ENCODE assay signal across 19 cellular contexts in genomic region chr6:148831531-148831930, GRCh38.
A peak's percentile ranks its signal among the peaks of the same experiment; 100 is the strongest.
DNase-seq lines count a peak whose midpoint lies in the region; ATAC-seq and TF ChIP-seq lines count a peak whose summit lies in the region.
"Had no signal": no experiment of that assay in that cellular context is flagged by ENCODE, and none has a peak within 500 bp of the region (broad histone marks: within the 10 kb centered on the region; RNA-seq: fewer than 3 reads in every experiment).

No MANE protein-coding gene starts in this region.

- DNase-seq in activated CD8-positive, alpha-beta memory T cell treated with anti-CD3 and anti-CD28 coated beads, Interleukin-2, amount 10 ng/mL, durations not matched to agents 7 days and 5 days, result no peak
- no peak for DNase-seq in activated CD8-positive, alpha-beta memory T cell treated with anti-CD3 and anti-CD28 coated beads, Interleukin-2, amount 50 U/mL, for 48 hours
- DNase-seq in T-cell, result no peak
- peak; percentile 60 for DNase-seq in esophagus muscularis mucosa (ENCODE audit: extremely low spot score)
- DNase-seq in hepatic stellate cell (ENCODE audit: low spot score), result no peak
- no peak for DNase-seq in NCI-H128 (lab: John Stamatoyannopoulos, UW; ENCODE audit: unreplicated experiment)
- DNase-seq: 8988T; activated CD4-positive, CD25-positive, alpha-beta regulatory T cell; activated CD8-positive, alpha-beta memory T cell treated with anti-CD3 and anti-CD28 coated beads for 24 hours; colonic mucosa; heart left ventricle; NCI-H1436; NCI-H2227 treated with DMSO at 0.1 percent for 48 hours; Right ventricle myocardium superior; stimulated activated naive CD4-positive, alpha-beta T cell had no signal

- H3K27ac ChIP-seq in esophagus muscularis mucosa (replicated peaks in 1 of 4), result no peak overlapping the region
- H3K27ac ChIP-seq: colonic mucosa, heart left ventricle had no signal

- H3K4me2 ChIP-seq in skeletal muscle satellite cell (ENCODE audit: low read length), result peak overlapping the region; percentile 8

- POLR2A ChIA-PET in T-cell (lab: Charles Lee), result no interaction called here

- TF ChIP-seq POLR2A in esophagus muscularis mucosa (IDR thresholded peaks at IDR 0.05; ENCODE audit: low read depth), result no peak

- TF ChIP-seq CTCF in esophagus muscularis mucosa (IDR thresholded peaks at IDR 0.05), result no peak

- 75% methylated on average over 5 of the region's 5 CpGs for WGBS in esophagus muscularis mucosa

- ATAC-seq in activated CD8-positive, alpha-beta memory T cell treated with anti-CD3 and anti-CD28 coated beads, Interleukin-2, amount 10 ng/mL, durations not matched to agents 7 days and 5 days, result peak; percentile 10
- ATAC-seq in T-cell (replicated peaks in 1 of 4), result no peak
- ATAC-seq in GM19035 (IDR thresholded peaks at IDR 0.05; ENCODE audit: unreplicated experiment), result no peak
- ATAC-seq: heart left ventricle had no signal

- H3K27ac Mint-ChIP-seq in activated CD8-positive, alpha-beta memory T cell treated with anti-CD3 and anti-CD28 coated beads, Interleukin-2, amount 10 ng/mL, durations not matched to agents 7 days and 5 days, result peak overlapping the region; percentile 64
- no peak overlapping the region for H3K27ac Mint-ChIP-seq in T-cell
- H3K27ac Mint-ChIP-seq: nephron, progenitor cell of endocrine pancreas had no signal

- peaks cover 0 to 13% (median 4%) of the 10 kb centered on the region in 4 donors for H3K4me1 ChIP-seq in esophagus muscularis mucosa
- peaks cover 31% of the 10 kb centered on the region for H3K4me1 ChIP-seq in skeletal muscle satellite cell (ENCODE audit: control insufficient read depth, insufficient read depth, low read length)
- H3K4me1 ChIP-seq: colonic mucosa had no signal

- H3K4me3 ChIP-seq in esophagus muscularis mucosa (no peak overlapping the region), skeletal muscle satellite cell (ENCODE audit: low read length) (no peak overlapping the region)
- H3K4me3 ChIP-seq: colonic mucosa had no signal

- TF ChIP-seq EP300 in esophagus muscularis mucosa (IDR thresholded peaks at IDR 0.05), result no peak

- H3K9me3 ChIP-seq in esophagus muscularis mucosa (no peaks in the 10 kb centered on the region), skeletal muscle satellite cell (replicated peaks; ENCODE audit: low read length) (no peaks in the 10 kb centered on the region)
- H3K9me3 ChIP-seq: colonic mucosa, heart left ventricle had no signal

- CTCF ChIA-PET in activated CD8-positive, alpha-beta memory T cell treated with anti-CD3 and anti-CD28 coated beads, Interleukin-2, amount 10 ng/mL, durations not matched to agents 7 days and 5 days (lab: Charles Lee), result no interaction called here
- CTCF ChIA-PET in T-cell (lab: Charles Lee), result interaction anchor here in 1 of 2 donors (1.4 kb wide), 1 partner anchor 71 kb away, joined by 6 read pairs; no protein-coding TSS in a partner anchor

- H3K27me3 Mint-ChIP-seq in activated CD8-positive, alpha-beta memory T cell treated with anti-CD3 and anti-CD28 coated beads, Interleukin-2, amount 10 ng/mL, durations not matched to agents 7 days and 5 days, result peaks cover 8% of the 10 kb centered on the region
- H3K27me3 Mint-ChIP-seq in T-cell, result no peaks in the 10 kb centered on the region

- no peak overlapping the region for H3K9ac ChIP-seq in skeletal muscle satellite cell (ENCODE audit: low read depth, low read length)

- intact Hi-C loops in esophagus muscularis mucosa (cut with DNase I), result no loop called here

- H3K9me3 Mint-ChIP-seq in activated CD8-positive, alpha-beta memory T cell treated with anti-CD3 and anti-CD28 coated beads, Interleukin-2, amount 10 ng/mL, durations not matched to agents 7 days and 5 days (ENCODE audit: low read depth), result no peaks in the 10 kb centered on the region
- no peaks in the 10 kb centered on the region for H3K9me3 Mint-ChIP-seq in T-cell
- H3K9me3 Mint-ChIP-seq: nephron had no signal

- peaks cover 5% of the 10 kb centered on the region for H3K36me3 Mint-ChIP-seq in activated CD8-positive, alpha-beta memory T cell treated with anti-CD3 and anti-CD28 coated beads, Interleukin-2, amount 10 ng/mL, durations not matched to agents 7 days and 5 days
- H3K36me3 Mint-ChIP-seq in T-cell, result no peaks in the 10 kb centered on the region

- peaks cover 40% of the 10 kb centered on the region for H3K4me1 Mint-ChIP-seq in activated CD8-positive, alpha-beta memory T cell treated with anti-CD3 and anti-CD28 coated beads, Interleukin-2, amount 10 ng/mL, durations not matched to agents 7 days and 5 days
- peaks cover 17 to 40% (median 28%) of the 10 kb centered on the region in 3 donors for H3K4me1 Mint-ChIP-seq in T-cell

- H3K36me3 ChIP-seq in esophagus muscularis mucosa (no peaks in the 10 kb centered on the region), skeletal muscle satellite cell (ENCODE audit: insufficient read depth, low read length) (no peaks in the 10 kb centered on the region)
- H3K36me3 ChIP-seq: colonic mucosa, heart left ventricle had no signal

- H3K27me3 ChIP-seq in esophagus muscularis mucosa, result no peaks in the 10 kb centered on the region
- no peaks in the 10 kb centered on the region for H3K27me3 ChIP-seq in skeletal muscle satellite cell (ENCODE audit: control insufficient read depth, insufficient read depth, low read length)
- H3K27me3 ChIP-seq: colonic mucosa, heart left ventricle had no signal

- H3K4me3 Mint-ChIP-seq in activated CD8-positive, alpha-beta memory T cell treated with anti-CD3 and anti-CD28 coated beads, Interleukin-2, amount 10 ng/mL, durations not matched to agents 7 days and 5 days, result peak overlapping the region; percentile 76
- H3K4me3 Mint-ChIP-seq in T-cell, result peak overlapping the region in 2 of 3 donors; percentile 61 to 75
- H3K4me3 Mint-ChIP-seq: nephron had no signal
